ENCODE assay signal across 19 cellular contexts in the genomic region with DNA sequence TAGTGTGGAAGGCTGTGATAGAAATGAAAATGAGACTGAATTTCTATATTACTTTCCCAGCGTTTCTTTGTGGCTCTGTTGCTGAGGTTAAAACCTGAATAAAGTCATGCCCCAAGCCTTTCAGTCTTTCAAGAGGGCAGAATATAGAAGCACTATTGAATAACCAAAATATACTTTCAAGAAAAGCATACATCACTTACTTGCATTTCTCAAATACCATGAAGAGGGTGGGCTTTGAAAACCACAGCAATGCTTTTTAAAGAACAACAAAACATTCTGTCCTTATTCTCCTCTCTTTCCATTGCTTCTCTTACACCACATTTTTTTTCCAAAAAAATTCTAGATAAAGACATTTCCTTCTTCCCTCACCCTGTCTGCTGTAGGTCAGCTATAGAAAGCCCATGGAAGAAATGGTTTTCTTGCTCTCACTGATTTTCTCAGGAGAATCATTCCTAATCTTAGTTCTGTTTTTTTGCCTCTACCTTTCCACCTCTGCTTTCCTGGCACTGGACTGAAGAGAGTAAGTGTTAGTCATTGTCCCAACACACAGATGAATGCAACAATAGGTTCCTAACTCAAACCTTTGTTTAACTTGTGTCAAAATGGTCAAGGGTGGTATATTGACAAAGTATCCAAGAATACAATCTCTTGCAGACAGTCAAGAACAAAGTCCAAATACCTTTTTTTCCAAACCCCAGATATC. TPM values are rescaled to one million over a fixed set of nuclear protein-coding genes. Genes with fewer than 3 reads are reported as not detected.
A peak's percentile ranks its signal among the peaks of the same experiment; 100 is the strongest.
DNase-seq lines count a peak whose midpoint lies in the region; ATAC-seq, FAIRE-seq and TF ChIP-seq lines count a peak whose summit lies in the region.
"Had no signal": no experiment of that assay in that cellular context is flagged by ENCODE, and none has a peak within 500 bp of the region (broad histone marks: within the 10 kb centered on the region; RNA-seq: fewer than 3 reads in every experiment).

No MANE protein-coding gene starts in this region.

- TF ChIP-seq CTCF in epithelial cell of esophagus (IDR thresholded peaks at IDR 0.05; ENCODE audit: insufficient read depth, low read depth, low read length, missing control alignments) (no peak), gastroesophageal sphincter (IDR thresholded peaks at IDR 0.05) (no peak)

- H2AK5ac ChIP-seq in neuronal stem cell (ENCODE audit: low read depth, low read length), result no peak overlapping the region

- FAIRE-seq in RCC 7860 (lab: Jason Lieb, UNC) (no peak), GM19239 (lab: Jason Lieb, UNC) (no peak), small intestine (lab: Jason Lieb, UNC) (no peak)

- no peak for TF ChIP-seq POLR2A in gastroesophageal sphincter (IDR thresholded peaks at IDR 0.05)

- H3K27me3 ChIP-seq in neuronal stem cell (ENCODE audit: control insufficient read depth in 3 of 3, insufficient read depth in 3 of 3, low read depth in 1 of 3, low read length in 3 of 3) (no peaks in the 10 kb centered on the region), gastroesophageal sphincter (no peaks in the 10 kb centered on the region), small intestine (ENCODE audit: control insufficient read depth in 2 of 2, insufficient read depth in 2 of 2, low read length in 2 of 2) (no peaks in the 10 kb centered on the region)
- H3K27me3 ChIP-seq: neural progenitor cell had no signal

- no peak overlapping the region for H3K9ac ChIP-seq in neuronal stem cell (ENCODE audit: low read depth, low read length, poor library complexity)
- H3K9ac ChIP-seq: neural progenitor cell had no signal

- H3K4ac ChIP-seq in neuronal stem cell (ENCODE audit: low read length), result no peak overlapping the region

- no CpG with 5 or more reads among the region's 1 CpG for WGBS in neuronal stem cell (ENCODE audit: extremely low coverage in 2 of 2, insufficient read length in 2 of 2, insufficient replicate concordance in 1 of 2), 2 donors
- WGBS in gastroesophageal sphincter (ENCODE audit: low coverage in 1 of 2), 2 donors, result 67 to 71% methylated on average over 1 of the region's 1 CpG
- 62 to 78% (median 76%) methylated on average over 1 of the region's 1 CpG for WGBS in small intestine, 3 donors

- no peak overlapping the region for H3K14ac ChIP-seq in neuronal stem cell (ENCODE audit: low read length)

- H3K4me1 ChIP-seq in neuronal stem cell (ENCODE audit: control insufficient read depth in 2 of 2, insufficient read depth in 1 of 2, low read depth in 1 of 2, low read length in 2 of 2) (peaks cover 0 to 13% of the 10 kb centered on the region in 2 donors), gastroesophageal sphincter (no peaks in the 10 kb centered on the region), small intestine (ENCODE audit: control insufficient read depth in 2 of 2, insufficient read depth in 1 of 2, low read depth in 1 of 2, low read length in 1 of 2) (no peaks in the 10 kb centered on the region)

- H3K4me2 ChIP-seq in neuronal stem cell (ENCODE audit: insufficient read depth, low read length, poor library complexity, severe bottlenecking), result no peak overlapping the region
- H3K4me2 ChIP-seq: neural progenitor cell had no signal

- peak overlapping the region; percentile 57 for H2AFZ ChIP-seq in neuronal stem cell (ENCODE audit: low read length)
- H2AFZ ChIP-seq: neural progenitor cell had no signal

- H2BK12ac ChIP-seq in neuronal stem cell (ENCODE audit: low read length), result no peak overlapping the region

- H3K23ac ChIP-seq in neuronal stem cell (ENCODE audit: low read depth, low read length, poor library complexity), result no peak overlapping the region

- no peak overlapping the region for H4K91ac ChIP-seq in neuronal stem cell (ENCODE audit: low read depth, low read length, poor library complexity)

- H3K36me3 ChIP-seq in neuronal stem cell (replicated peaks in 1 of 2; ENCODE audit: control insufficient read depth in 2 of 2, insufficient read depth in 2 of 2, low read length in 2 of 2) (no peaks in the 10 kb centered on the region), gastroesophageal sphincter (no peaks in the 10 kb centered on the region), small intestine (ENCODE audit: control insufficient read depth in 2 of 2, insufficient read depth in 2 of 2, low read length in 2 of 2) (no peaks in the 10 kb centered on the region)
- H3K36me3 ChIP-seq: neural progenitor cell had no signal

- no peak overlapping the region for H2BK15ac ChIP-seq in neuronal stem cell (ENCODE audit: low read length)

- DNase-seq in DMS53 treated with DMSO at 0.1 percent for 48 hours (lab: John Stamatoyannopoulos, UW; ENCODE audit: unreplicated experiment) (peak; percentile 18), RCC 7860 (ENCODE audit: low spot score) (peak; percentile 37), epithelial cell of esophagus (ENCODE audit: low read depth) (peak; percentile 24), neuronal stem cell (ENCODE audit: low spot score) (no peak), GM19239 (ENCODE audit: insufficient read length, low spot score) (no peak), midbrain (lab: John Stamatoyannopoulos, UW) (no peak), small intestine (no peak)
- DNase-seq: activated CD4-positive, alpha-beta T cell treated with anti-CD3 and anti-CD28 coated beads, Interleukin-2, amount 50 U/mL, for 1 hour; activated CD8-positive, alpha-beta memory T cell treated with anti-CD3 and anti-CD28 coated beads, Interleukin-2, amount 50 U/mL, for 4 hours; activated effector memory CD4-positive, alpha-beta T cell treated with Interleukin-2 at 50 U/mL for 16 hours; CD4-positive, CD25-positive, alpha-beta regulatory T cell; DMS153; left cardiac atrium; NCI-H1436; retina had no signal

- H3K9me3 ChIP-seq in neuronal stem cell (replicated peaks in 1 of 2; ENCODE audit: control insufficient read depth in 2 of 2, insufficient read depth in 1 of 2, low read depth in 1 of 2, low read length in 2 of 2) (peaks cover under 1 to 16% of the 10 kb centered on the region in 2 donors), gastroesophageal sphincter (no peaks in the 10 kb centered on the region), small intestine (ENCODE audit: control insufficient read depth, low read depth) (no peaks in the 10 kb centered on the region)

- H3K4me3 ChIP-seq in epithelial cell of esophagus (ENCODE audit: low read length) (no peak overlapping the region), neuronal stem cell (ENCODE audit: low read length in 2 of 2) (no peak overlapping the region), gastroesophageal sphincter (no peak overlapping the region), small intestine (ENCODE audit: low read depth in 1 of 2, low read length in 2 of 2) (no peak overlapping the region)
- H3K4me3 ChIP-seq: neural progenitor cell had no signal

- no peak overlapping the region for H3K27ac ChIP-seq in neuronal stem cell (replicated peaks; ENCODE audit: low read length)
- no peak overlapping the region for H3K27ac ChIP-seq in gastroesophageal sphincter
- no peak overlapping the region for H3K27ac ChIP-seq in small intestine (ENCODE audit: low read depth in 1 of 2, low read length in 1 of 2)
- H3K27ac ChIP-seq: neural progenitor cell, VCaP had no signal

- H2BK120ac ChIP-seq in neuronal stem cell (ENCODE audit: low read depth, low read length), result no peak overlapping the region

- H2BK5ac ChIP-seq in neuronal stem cell (ENCODE audit: low read length), result no peak overlapping the region

- ATAC-seq in gastroesophageal sphincter, result no peak
- ATAC-seq: left cardiac atrium; stimulated activated effector memory CD8-positive, alpha-beta T cell treated with anti-CD3 and anti-CD28 coated beads, Interleukin-12 subunit alpha, Interleukin-12 subunit beta, amount 100 ng/mL, for 72 hours had no signal

- TF ChIP-seq EP300 in gastroesophageal sphincter (IDR thresholded peaks at IDR 0.05), result no peak

- H3K79me1 ChIP-seq in neuronal stem cell (ENCODE audit: low read depth, low read length), result no peaks in the 10 kb centered on the region

- H3K18ac ChIP-seq in neuronal stem cell (ENCODE audit: low read length), result no peak overlapping the region

- H4K8ac ChIP-seq in neuronal stem cell (ENCODE audit: low read depth, low read length), result no peak overlapping the region

RNA-seq across cellular contexts. Expression of gene NUDT12, which starts 51.6 kb away (rescaled TPM):
- 18.7 TPM for polyA plus RNA-seq in neuronal stem cell (2013, experiment 1 of 2)
- 18.4 TPM for polyA plus RNA-seq in neuronal stem cell (2013, experiment 2 of 2)
- 10 to 100 TPM in 2 of 4 donors, 1 to 10 TPM in 2; 6.2 to 20.7 (median 9.9) TPM for total RNA-seq in gastroesophageal sphincter
- polyA plus RNA-seq in small intestine, result 10 to 100 TPM; 10.6 to 14.9 (median 13.9) TPM
- total RNA-seq: CD4-positive, CD25-positive, alpha-beta regulatory T cell had no signal

Comparison
In these comparisons a context has a peak if more than half of its experiments do, and no peak if none do; other contexts are left out.
1. DNase-seq: peak in DMS53 treated with DMSO at 0.1 percent for 48 hours (single experiment), RCC 7860 (single experiment) and epithelial cell of esophagus (single experiment); none in neuronal stem cell (single experiment), GM19239 (single experiment), midbrain (single experiment) and small intestine (single experiment).